In genomic region chr19:12800873-12801465, GRCh38 we compare ENCODE assay signal across 1 cellular context.
A peak's percentile ranks its signal among the peaks of the same experiment; 100 is the strongest.
TF ChIP-seq lines count a peak whose summit lies in the region.

No MANE protein-coding gene starts in this region.

TF ChIP-seq in HepG2, 621 proteins besides CTCF, POLR2A, EP300 and RAD21 (continues in another document):
- TF ChIP-seq CREB3 (CRISPR knock-in tag; IDR thresholded peaks at IDR 0.05) (no peak), RXRA (CRISPR knock-in tag; IDR thresholded peaks at IDR 0.05) (no peak), PHB2 (IDR thresholded peaks at IDR 0.05; ENCODE audit: partially characterized antibody) (no peak), ERF (CRISPR knock-in tag; IDR thresholded peaks at IDR 0.05) (peak; percentile 9; the same call in 1 of the 2 replicates), FOXK2 (IDR thresholded peaks at IDR 0.05) (no peak), HMGA1 (CRISPR knock-in tag; conservative IDR thresholded peaks at IDR 0.05) (no peak), SOX6 (IDR thresholded peaks at IDR 0.05) (no peak), SOX6 (CRISPR knock-in tag; IDR thresholded peaks at IDR 0.05) (peak; percentile 27; the same call in 1 of the 2 replicates), ZNF263 (CRISPR knock-in tag; IDR thresholded peaks at IDR 0.05) (peak; percentile 98), ATF3 (CRISPR knock-in tag; IDR thresholded peaks at IDR 0.05) (0 out of 2 replicates have a peak, but pooled peaks have one; percentile 6), ZNF33B (CRISPR knock-in tag; IDR thresholded peaks at IDR 0.05) (no peak; the same call in 1 of the 2 replicates), ARID2 (CRISPR knock-in tag; IDR thresholded peaks at IDR 0.05; ENCODE audit: borderline replicate concordance) (peak; percentile 72; the same call in 1 of the 2 replicates), PATZ1 (CRISPR knock-in tag; IDR thresholded peaks at IDR 0.05) (peak; percentile 34; the same call in 1 of the 2 replicates), ZNF530 (CRISPR knock-in tag; IDR thresholded peaks at IDR 0.05; ENCODE audit: low read depth) (no peak), SNAPC5 (CRISPR knock-in tag; IDR thresholded peaks at IDR 0.05; ENCODE audit: borderline replicate concordance) (no peak), ZNF879 (CRISPR knock-in tag; IDR thresholded peaks at IDR 0.05) (no peak), ZNF251 (CRISPR knock-in tag; IDR thresholded peaks at IDR 0.05) (no peak), LCORL (IDR thresholded peaks at IDR 0.05) (no peak), LCORL (CRISPR knock-in tag; IDR thresholded peaks at IDR 0.05) (peak; percentile 48), ZNF205 (CRISPR knock-in tag; IDR thresholded peaks at IDR 0.05) (0 out of 2 replicates have a peak, but pooled peaks have one; percentile 12), SAFB2 (CRISPR knock-in tag; IDR thresholded peaks at IDR 0.05; ENCODE audit: borderline replicate concordance, low read depth) (0 out of 2 replicates have a peak, but pooled peaks have one; percentile 5), ZNF737 (CRISPR knock-in tag; IDR thresholded peaks at IDR 0.05; ENCODE audit: borderline replicate concordance) (no peak), NFKBIZ (CRISPR knock-in tag; IDR thresholded peaks at IDR 0.05) (0 out of 2 replicates have a peak, but pooled peaks have one; percentile 16), ZNF232 (CRISPR knock-in tag; IDR thresholded peaks at IDR 0.05; ENCODE audit: borderline replicate concordance) (0 out of 2 replicates have a peak, but pooled peaks have one; percentile 49), ZNF75D (CRISPR knock-in tag; IDR thresholded peaks at IDR 0.05; ENCODE audit: borderline replicate concordance) (no peak), YY1 (IDR thresholded peaks at IDR 0.05; ENCODE audit: insufficient read depth, insufficient replicate concordance, low read depth, low read length) (peak; percentile 54), ZNF350 (CRISPR knock-in tag; IDR thresholded peaks at IDR 0.05; ENCODE audit: borderline replicate concordance, low read depth) (0 out of 2 replicates have a peak, but pooled peaks have one; percentile 42), HHEX (CRISPR knock-in tag; IDR thresholded peaks at IDR 0.05) (no peak), PHF20 (CRISPR knock-in tag; IDR thresholded peaks at IDR 0.05) (0 out of 2 replicates have a peak, but pooled peaks have one; percentile 13), ZNF432 (CRISPR knock-in tag; IDR thresholded peaks at IDR 0.05; ENCODE audit: borderline replicate concordance) (no peak), ELF4 (CRISPR knock-in tag; IDR thresholded peaks at IDR 0.05; ENCODE audit: borderline replicate concordance) (no peak), SCMH1 (CRISPR knock-in tag; IDR thresholded peaks at IDR 0.05; ENCODE audit: borderline replicate concordance) (no peak), MIER3 (CRISPR knock-in tag; IDR thresholded peaks at IDR 0.05; ENCODE audit: borderline replicate concordance) (no peak), MYNN (CRISPR knock-in tag; IDR thresholded peaks at IDR 0.05; ENCODE audit: low read depth) (no peak), HNRNPUL1 (IDR thresholded peaks at IDR 0.05; ENCODE audit: low read depth, low read length) (no peak), DMAP1 (CRISPR knock-in tag; IDR thresholded peaks at IDR 0.05) (peak; percentile 26; the same call in 1 of the 2 replicates), ZNF431 (CRISPR knock-in tag; IDR thresholded peaks at IDR 0.05; ENCODE audit: borderline replicate concordance, low read depth) (0 out of 2 replicates have a peak, but pooled peaks have one; percentile 54), ELF3 (CRISPR knock-in tag; IDR thresholded peaks at IDR 0.05) (no peak), FOXC1 (CRISPR knock-in tag; IDR thresholded peaks at IDR 0.05; ENCODE audit: borderline replicate concordance) (0 out of 2 replicates have a peak, but pooled peaks have one; percentile 65), CCDC6 (CRISPR knock-in tag; IDR thresholded peaks at IDR 0.05) (no peak), ZNF256 (CRISPR knock-in tag; conservative IDR thresholded peaks at IDR 0.05) (0 out of 2 replicates have a peak, but pooled peaks have one; percentile 4), KLF11 (CRISPR knock-in tag; IDR thresholded peaks at IDR 0.05) (peak; percentile 15; the same call in 1 of the 2 replicates), ZNF562 (CRISPR knock-in tag; IDR thresholded peaks at IDR 0.05; ENCODE audit: borderline replicate concordance) (no peak), ZNF101 (CRISPR knock-in tag; IDR thresholded peaks at IDR 0.05; ENCODE audit: borderline replicate concordance, low read depth) (no peak), ZBTB7A (CRISPR knock-in tag; IDR thresholded peaks at IDR 0.05) (peak; percentile 81; the same call in 1 of the 2 replicates), TCF7 (IDR thresholded peaks at IDR 0.05; ENCODE audit: low read depth) (peak; percentile 66; the same call in 1 of the 2 replicates), MIXL1 (CRISPR knock-in tag; IDR thresholded peaks at IDR 0.05) (no peak), ZNF788 (CRISPR knock-in tag; IDR thresholded peaks at IDR 0.05; ENCODE audit: borderline replicate concordance) (0 out of 2 replicates have a peak, but pooled peaks have one; percentile 1), ARID5B (CRISPR knock-in tag; IDR thresholded peaks at IDR 0.05) (no peak), PPARG (CRISPR knock-in tag; conservative IDR thresholded peaks at IDR 0.05) (no peak), KDM1A (CRISPR knock-in tag; IDR thresholded peaks at IDR 0.05) (no peak), MTERF4 (CRISPR knock-in tag; IDR thresholded peaks at IDR 0.05) (no peak)
- TF ChIP-seq, protein P1, sequence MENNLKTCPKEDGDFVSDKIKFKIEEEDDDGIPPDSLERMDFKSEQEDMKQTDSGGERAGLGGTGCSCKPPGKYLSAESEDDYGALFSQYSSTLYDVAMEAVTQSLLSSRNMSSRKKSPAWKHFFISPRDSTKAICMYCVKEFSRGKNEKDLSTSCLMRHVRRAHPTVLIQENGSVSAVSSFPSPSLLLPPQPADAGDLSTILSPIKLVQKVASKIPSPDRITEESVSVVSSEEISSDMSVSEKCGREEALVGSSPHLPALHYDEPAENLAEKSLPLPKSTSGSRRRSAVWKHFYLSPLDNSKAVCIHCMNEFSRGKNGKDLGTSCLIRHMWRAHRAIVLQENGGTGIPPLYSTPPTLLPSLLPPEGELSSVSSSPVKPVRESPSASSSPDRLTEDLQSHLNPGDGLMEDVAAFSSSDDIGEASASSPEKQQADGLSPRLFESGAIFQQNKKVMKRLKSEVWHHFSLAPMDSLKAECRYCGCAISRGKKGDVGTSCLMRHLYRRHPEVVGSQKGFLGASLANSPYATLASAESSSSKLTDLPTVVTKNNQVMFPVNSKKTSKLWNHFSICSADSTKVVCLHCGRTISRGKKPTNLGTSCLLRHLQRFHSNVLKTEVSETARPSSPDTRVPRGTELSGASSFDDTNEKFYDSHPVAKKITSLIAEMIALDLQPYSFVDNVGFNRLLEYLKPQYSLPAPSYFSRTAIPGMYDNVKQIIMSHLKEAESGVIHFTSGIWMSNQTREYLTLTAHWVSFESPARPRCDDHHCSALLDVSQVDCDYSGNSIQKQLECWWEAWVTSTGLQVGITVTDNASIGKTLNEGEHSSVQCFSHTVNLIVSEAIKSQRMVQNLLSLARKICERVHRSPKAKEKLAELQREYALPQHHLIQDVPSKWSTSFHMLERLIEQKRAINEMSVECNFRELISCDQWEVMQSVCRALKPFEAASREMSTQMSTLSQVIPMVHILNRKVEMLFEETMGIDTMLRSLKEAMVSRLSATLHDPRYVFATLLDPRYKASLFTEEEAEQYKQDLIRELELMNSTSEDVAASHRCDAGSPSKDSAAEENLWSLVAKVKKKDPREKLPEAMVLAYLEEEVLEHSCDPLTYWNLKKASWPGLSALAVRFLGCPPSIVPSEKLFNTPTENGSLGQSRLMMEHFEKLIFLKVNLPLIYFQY (CRISPR knock-in tag; IDR thresholded peaks at IDR 0.05; ENCODE audit: borderline replicate concordance), result no peak
- TF ChIP-seq, protein P2, sequence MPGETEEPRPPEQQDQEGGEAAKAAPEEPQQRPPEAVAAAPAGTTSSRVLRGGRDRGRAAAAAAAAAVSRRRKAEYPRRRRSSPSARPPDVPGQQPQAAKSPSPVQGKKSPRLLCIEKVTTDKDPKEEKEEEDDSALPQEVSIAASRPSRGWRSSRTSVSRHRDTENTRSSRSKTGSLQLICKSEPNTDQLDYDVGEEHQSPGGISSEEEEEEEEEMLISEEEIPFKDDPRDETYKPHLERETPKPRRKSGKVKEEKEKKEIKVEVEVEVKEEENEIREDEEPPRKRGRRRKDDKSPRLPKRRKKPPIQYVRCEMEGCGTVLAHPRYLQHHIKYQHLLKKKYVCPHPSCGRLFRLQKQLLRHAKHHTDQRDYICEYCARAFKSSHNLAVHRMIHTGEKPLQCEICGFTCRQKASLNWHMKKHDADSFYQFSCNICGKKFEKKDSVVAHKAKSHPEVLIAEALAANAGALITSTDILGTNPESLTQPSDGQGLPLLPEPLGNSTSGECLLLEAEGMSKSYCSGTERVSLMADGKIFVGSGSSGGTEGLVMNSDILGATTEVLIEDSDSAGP (CRISPR knock-in tag; IDR thresholded peaks at IDR 0.05; ENCODE audit: borderline replicate concordance), result no peak
- TF ChIP-seq, protein P3, sequence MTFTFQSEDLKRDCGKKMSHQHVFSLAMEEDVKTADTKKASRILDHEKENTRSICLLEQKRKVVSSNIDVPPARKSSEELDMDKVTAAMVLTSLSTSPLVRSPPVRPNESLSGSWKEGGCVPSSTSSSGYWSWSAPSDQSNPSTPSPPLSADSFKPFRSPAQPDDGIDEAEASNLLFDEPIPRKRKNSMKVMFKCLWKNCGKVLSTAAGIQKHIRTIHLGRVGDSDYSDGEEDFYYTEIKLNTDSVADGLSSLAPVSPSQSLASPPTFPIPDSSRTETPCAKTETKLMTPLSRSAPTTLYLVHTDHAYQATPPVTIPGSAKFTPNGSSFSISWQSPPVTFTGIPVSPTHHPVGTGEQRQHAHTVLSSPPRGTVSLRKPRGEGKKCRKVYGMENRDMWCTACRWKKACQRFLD (CRISPR knock-in tag; IDR thresholded peaks at IDR 0.05; ENCODE audit: borderline replicate concordance), result no peak
- TF ChIP-seq, protein P4, sequence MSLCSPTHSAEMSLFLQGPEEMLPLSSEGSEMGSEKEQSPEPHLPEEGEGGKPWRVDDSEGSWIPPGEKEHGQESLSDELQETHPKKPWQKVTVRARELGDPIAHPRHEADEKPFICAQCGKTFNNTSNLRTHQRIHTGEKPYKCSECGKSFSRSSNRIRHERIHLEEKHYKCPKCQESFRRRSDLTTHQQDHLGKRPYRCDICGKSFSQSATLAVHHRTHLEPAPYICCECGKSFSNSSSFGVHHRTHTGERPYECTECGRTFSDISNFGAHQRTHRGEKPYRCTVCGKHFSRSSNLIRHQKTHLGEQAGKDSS (CRISPR knock-in tag; IDR thresholded peaks at IDR 0.05; ENCODE audit: borderline replicate concordance, low read depth), result 0 out of 2 replicates have a peak, but pooled peaks have one; percentile 12
